11 cellular contexts compared by ENCODE assay signal in the genomic region with DNA sequence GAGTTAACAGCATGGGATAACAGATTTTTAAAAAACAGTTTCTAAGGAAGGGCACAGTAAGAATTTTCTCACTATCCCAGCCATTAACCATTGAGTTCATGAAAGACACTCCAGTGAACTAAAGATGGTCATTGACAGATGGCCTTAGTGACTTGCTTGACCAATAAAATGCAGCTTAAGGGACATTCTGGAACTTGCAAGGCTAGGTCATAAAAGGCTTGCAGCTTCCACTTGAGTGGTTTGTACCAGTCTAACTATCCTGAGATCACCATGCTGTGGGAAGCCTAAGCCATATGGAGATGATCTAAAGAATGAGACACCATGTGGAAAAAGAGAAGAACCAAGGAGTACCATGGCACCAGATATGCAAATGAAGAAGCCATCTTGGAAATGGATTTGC. TPM values are rescaled to one million over a fixed set of nuclear protein-coding genes. Genes with fewer than 3 reads are reported as not detected.
"Had no signal": no experiment of that assay in that cellular context is flagged by ENCODE, and none has a peak within 500 bp of the region (broad histone marks: within the 10 kb centered on the region; RNA-seq: fewer than 3 reads in every experiment).

No MANE protein-coding gene starts in this region.

- H3K9ac ChIP-seq: GM23248, KMS-11 had no signal

- H3K4me2 ChIP-seq: KMS-11 had no signal

- DNase-seq: GM23248, GOT3, H9, HCEC 1CT, HFFc6, KBM-7 had no signal

- H2AFZ ChIP-seq: GM23248 had no signal

- H3K4me3 ChIP-seq: GM23248 had no signal

- FAIRE-seq: H54, HepG2 had no signal

- H3K27ac ChIP-seq: GM23248, HL-60, KMS-11 had no signal

RNA-seq across cellular contexts. Expression of a gene that starts 51.5 kb away (rescaled TPM):
- total RNA-seq: HepG2, HT1080 had no signal
- polyA plus RNA-seq: HepG2 had no signal
